In the genomic region with DNA sequence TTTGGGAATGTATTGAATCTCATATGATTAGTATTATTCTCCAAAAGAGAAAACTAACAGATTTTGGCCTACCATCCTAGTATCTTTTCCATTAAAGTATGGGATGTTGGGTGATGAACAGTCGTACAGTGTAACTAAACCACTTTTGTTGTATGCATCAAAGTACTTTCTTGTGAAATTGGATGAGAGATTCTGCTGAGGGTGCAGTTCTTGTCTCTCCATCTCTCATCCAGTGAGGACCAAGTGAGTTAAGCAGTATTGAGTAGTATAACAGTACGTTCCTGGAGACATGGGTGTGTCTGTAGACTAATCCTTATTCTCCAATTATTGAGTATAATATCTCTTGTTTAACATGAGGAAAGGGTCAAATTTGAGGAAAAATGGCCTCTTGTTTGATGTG, we compare ENCODE assay signal across 3 cellular contexts.
TF ChIP-seq lines count a peak whose summit lies in the region.

No MANE protein-coding gene starts in this region.

TF ChIP-seq in A549, 52 proteins besides CTCF, POLR2A, EP300 and RAD21:
- TF ChIP-seq RNF2 (IDR thresholded peaks at IDR 0.05; ENCODE audit: borderline replicate concordance, low read depth) (no peak), MAFK (IDR thresholded peaks at IDR 0.05; ENCODE audit: partially characterized antibody) (peak; percentile 86), HDAC2 (IDR thresholded peaks at IDR 0.05) (no peak)

TF ChIP-seq in GM23338, 12 proteins besides CTCF, POLR2A, EP300 and RAD21:
- TF ChIP-seq CREB1 (CRISPR knock-in tag; IDR thresholded peaks at IDR 0.05; ENCODE audit: low read depth) (no peak), EZH2 (IDR thresholded peaks at IDR 0.05; ENCODE audit: low read depth, unreplicated experiment) (no peak)

TF ChIP-seq in K562, 482 proteins besides CTCF, POLR2A, EP300 and RAD21 (continued from another document):
- TF ChIP-seq MAFK (IDR thresholded peaks at IDR 0.05; ENCODE audit: low read length) (peak; percentile 44; the same call in 1 of the 2 replicates), MAFF (IDR thresholded peaks at IDR 0.05; ENCODE audit: low read length) (peak; percentile 35; the same call in 1 of the 2 replicates), ZNF316 (IDR thresholded peaks at IDR 0.05) (peak; percentile 70), NCOA2 (IDR thresholded peaks at IDR 0.05; ENCODE audit: partially characterized antibody in 2 of 2) (no peak), C11orf30 (IDR thresholded peaks at IDR 0.05; ENCODE audit: low read depth) (peak; percentile 46; the same call in 1 of the 2 replicates)
